In the genomic region with DNA sequence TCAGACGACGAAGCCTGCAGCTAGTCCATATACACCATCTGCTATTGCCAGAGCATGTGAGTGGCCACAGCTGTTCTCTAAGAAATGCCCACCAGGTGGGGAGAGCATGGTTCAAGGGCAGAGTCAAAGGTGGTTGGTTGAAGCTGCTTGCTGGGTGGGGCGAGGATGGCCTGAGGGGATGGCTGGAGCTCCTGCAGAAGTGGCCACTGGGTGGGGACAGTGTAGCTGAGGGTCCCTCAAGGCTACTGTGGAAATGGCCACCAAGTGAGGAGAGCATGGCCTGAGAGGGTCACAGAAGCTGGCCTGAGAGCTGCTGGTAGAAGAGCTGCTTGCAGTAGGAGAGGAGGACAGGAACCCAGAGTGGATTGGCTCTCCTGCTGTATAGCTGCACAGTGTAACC, we compare ENCODE assay signal across 23 cellular contexts. TPM values are rescaled to one million over a fixed set of nuclear protein-coding genes. Genes with fewer than 3 reads are reported as not detected.
"Had no signal": no experiment of that assay in that cellular context is flagged by ENCODE, and none has a peak within 500 bp of the region (broad histone marks: within the 10 kb centered on the region; RNA-seq: fewer than 3 reads in every experiment).

No MANE protein-coding gene starts in this region.

- H3K9me3 Mint-ChIP-seq: stimulated activated naive CD8-positive, alpha-beta T cell treated with anti-CD3 and anti-CD28 coated beads, Interleukin-15, amount 100 ng/mL, for 72 hours had no signal

- H3K27me3 ChIP-seq: dorsolateral prefrontal cortex, ovary, suprapubic skin, transverse colon, upper lobe of right lung, uterus had no signal

- DNase-seq: dorsolateral prefrontal cortex; effector CD4-positive, alpha-beta T cell; hypothalamus; left ventricle myocardium superior; lower lobe of right lung; naive thymus-derived CD8-positive, alpha-beta T cell; nephron progenitor cell; occipital lobe; ovary; psoas muscle; right cardiac atrium; spleen; stimulated activated CD4-positive, alpha-beta T cell treated with anti-CD3 and anti-CD28 coated beads, Interleukin-4, amount 100 ng/mL, for 1 hour; stimulated activated CD8-positive, alpha-beta memory T cell treated with anti-CD3 and anti-CD28 coated beads, Interleukin-4, amount 100 ng/mL, for 48 hours; stimulated activated naive CD4-positive, alpha-beta T cell; stimulated activated naive CD8-positive, alpha-beta T cell treated with anti-CD3 and anti-CD28 coated beads, Interleukin-15, amount 100 ng/mL, for 72 hours; transverse colon; upper lobe of right lung; uterus had no signal

- ATAC-seq: left ventricle myocardium superior; lower lobe of right lung; naive thymus-derived CD8-positive, alpha-beta T cell; psoas muscle; right cardiac atrium; stimulated activated naive CD8-positive, alpha-beta T cell treated with anti-CD3 and anti-CD28 coated beads, Interleukin-15, amount 100 ng/mL, for 72 hours; upper lobe of right lung had no signal

- H3K36me3 Mint-ChIP-seq: naive thymus-derived CD8-positive, alpha-beta T cell had no signal

- H3K27ac Mint-ChIP-seq: nephron progenitor cell; stimulated activated naive CD8-positive, alpha-beta T cell treated with anti-CD3 and anti-CD28 coated beads, Interleukin-15, amount 100 ng/mL, for 72 hours had no signal

- H3K27ac ChIP-seq: dorsolateral prefrontal cortex, lower lobe of right lung, ovary, psoas muscle, skin epidermis, spleen, suprapubic skin, transverse colon, upper lobe of right lung, uterus had no signal

- H3K9me3 ChIP-seq: lower lobe of right lung, suprapubic skin, transverse colon, upper lobe of right lung, uterus had no signal

- H3K36me3 ChIP-seq: lower lobe of right lung, ovary, spleen, suprapubic skin, transverse colon, upper lobe of right lung, uterus had no signal

- H3K4me3 ChIP-seq: dorsolateral prefrontal cortex, lower lobe of right lung, ovary, psoas muscle, skin epidermis, spleen, suprapubic skin, transverse colon, upper lobe of right lung, uterus had no signal

- H3K4me1 Mint-ChIP-seq: naive thymus-derived CD8-positive, alpha-beta T cell; nephron progenitor cell; stimulated activated naive CD8-positive, alpha-beta T cell treated with anti-CD3 and anti-CD28 coated beads, Interleukin-15, amount 100 ng/mL, for 72 hours had no signal

- FAIRE-seq: frontal cortex, keratinocyte had no signal

- H3K4me3 Mint-ChIP-seq: naive thymus-derived CD8-positive, alpha-beta T cell; nephron progenitor cell; stimulated activated naive CD8-positive, alpha-beta T cell treated with anti-CD3 and anti-CD28 coated beads, Interleukin-15, amount 100 ng/mL, for 72 hours had no signal

- H3K4me1 ChIP-seq: lower lobe of right lung, psoas muscle, spleen, suprapubic skin, transverse colon, upper lobe of right lung, uterus had no signal

RNA-seq across cellular contexts. Expression of a gene that starts 18.5 kb away (rescaled TPM):
- total RNA-seq: naive thymus-derived CD8-positive, alpha-beta T cell had no signal
- polyA plus RNA-seq: naive thymus-derived CD8-positive, alpha-beta T cell had no signal
